ENCODE assay signal across 24 cellular contexts in the genomic region with DNA sequence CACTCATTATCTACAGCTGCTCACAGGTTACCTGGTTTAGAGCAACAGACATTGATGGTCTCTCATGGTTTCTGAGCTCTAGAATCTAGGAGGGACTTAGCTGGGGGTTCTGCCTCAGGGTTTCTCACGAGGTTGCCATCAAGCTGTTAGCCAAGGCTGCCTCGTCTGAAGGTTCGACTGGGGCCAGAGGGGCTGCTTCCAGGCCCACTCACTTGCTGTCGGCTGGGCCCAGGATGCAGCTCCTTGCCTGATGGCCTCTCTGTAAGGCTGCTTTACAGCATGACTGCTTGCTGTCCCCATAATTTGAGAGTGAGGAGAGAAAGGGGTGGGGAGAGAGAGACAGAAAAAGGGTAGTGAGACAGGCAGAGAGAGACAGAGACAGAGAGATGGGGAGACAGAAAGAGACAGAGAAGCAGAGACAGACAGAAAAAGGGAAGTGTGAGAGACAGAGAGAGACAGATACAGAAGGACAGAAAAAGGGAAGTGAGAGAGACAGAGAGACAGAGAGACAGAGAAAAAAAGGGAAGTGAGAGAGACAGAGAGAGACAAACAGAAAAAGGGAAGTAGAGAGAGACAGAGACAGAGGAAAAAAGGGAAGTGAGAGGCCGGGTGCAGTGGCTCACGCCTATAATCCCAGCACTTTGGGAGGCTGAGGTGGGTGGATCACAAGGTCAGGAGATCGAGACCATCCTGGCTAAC.
A peak's percentile ranks its signal among the peaks of the same experiment; 100 is the strongest.
DNase-seq lines count a peak whose midpoint lies in the region; ATAC-seq, FAIRE-seq and TF ChIP-seq lines count a peak whose summit lies in the region.
"Had no signal": no experiment of that assay in that cellular context is flagged by ENCODE, and none has a peak within 500 bp of the region (broad histone marks: within the 10 kb centered on the region; RNA-seq: fewer than 3 reads in every experiment).

No MANE protein-coding gene starts in this region.

- H3K9me3 ChIP-seq in OCI-LY3 (ENCODE audit: insufficient read depth, low read length) (peaks cover 27% of the 10 kb centered on the region), K562 (replicated peaks; ENCODE audit: control insufficient read depth, insufficient read depth, low read depth, low read length) (no peaks in the 10 kb centered on the region)
- H3K9me3 ChIP-seq: A549, suprapubic skin had no signal

- no peak for TF ChIP-seq EP300 in K562 (IDR thresholded peaks at IDR 0.05; ENCODE audit: low read length)

- no peak for FAIRE-seq in K562 (lab: Jason Lieb, UNC)
- FAIRE-seq: A549 had no signal

- no peaks in the 10 kb centered on the region for H3K79me2 ChIP-seq in OCI-LY3 (ENCODE audit: low read length)
- no peaks in the 10 kb centered on the region for H3K79me2 ChIP-seq in K562 (ENCODE audit: control insufficient read depth, insufficient read depth, low read length)

- intact Hi-C loops in K562 (cut with micrococcal nuclease) (no loop called here), Calu3 (cut with micrococcal nuclease; ENCODE audit: unreplicated experiment) (no loop called here)

- H3K4me1 Mint-ChIP-seq in activated T-cell treated with anti-CD3 and anti-CD28 coated beads, Interleukin-2, amount 50 U/mL, for 72 hours (ENCODE audit: low read depth), result no peaks in the 10 kb centered on the region
- peaks cover 21% of the 10 kb centered on the region for H3K4me1 Mint-ChIP-seq in stimulated activated memory B cell treated with anti-CD40 and anti-IgM and Interleukin-4, amounts not matched to agents 10 μg/mL and 1 μg/mL and 100 μg/mL, for 72 hours
- H3K4me1 Mint-ChIP-seq in Calu3 (ENCODE audit: low read depth, unreplicated experiment), result no peaks in the 10 kb centered on the region
- no peaks in the 10 kb centered on the region for H3K4me1 Mint-ChIP-seq in T-helper 2 cell treated with Interferon-gamma antibody and Interleukin-4, amounts not matched to agents 5 μg/mL and 100 μg/mL, for 36 hours (ENCODE audit: low read depth)
- H3K4me1 Mint-ChIP-seq: CD4-positive, CD25-positive, alpha-beta regulatory T cell; central memory CD8-positive, alpha-beta T cell had no signal

- WGBS in K562 (ENCODE audit: insufficient coverage, low coverage, missing lambda C conversion rate), result 2% methylated on average over 6 of the region's 7 CpGs

- peaks cover 6 to 7% of the 10 kb centered on the region in 2 donors for H3K36me3 Mint-ChIP-seq in activated T-cell treated with anti-CD3 and anti-CD28 coated beads, Interleukin-2, amount 50 U/mL, for 72 hours (ENCODE audit: insufficient read depth in 2 of 2)
- H3K36me3 Mint-ChIP-seq in stimulated activated memory B cell treated with anti-CD40 and anti-IgM and Interleukin-4, amounts not matched to agents 10 μg/mL and 1 μg/mL and 100 μg/mL, for 72 hours, result peaks cover 7% of the 10 kb centered on the region
- H3K36me3 Mint-ChIP-seq in Calu3 (ENCODE audit: insufficient read depth, unreplicated experiment), result peaks cover 5% of the 10 kb centered on the region
- no peaks in the 10 kb centered on the region for H3K36me3 Mint-ChIP-seq in T-helper 2 cell treated with Interferon-gamma antibody and Interleukin-4, amounts not matched to agents 5 μg/mL and 100 μg/mL, for 36 hours (ENCODE audit: low read depth)
- H3K36me3 Mint-ChIP-seq: CD4-positive, CD25-positive, alpha-beta regulatory T cell had no signal

- H3K4me3 ChIP-seq in OCI-LY3 (ENCODE audit: low read length) (no peak overlapping the region), K562 (no peak overlapping the region)
- H3K4me3 ChIP-seq: A549, esophagus muscularis mucosa, SJSA1, suprapubic skin had no signal

- TF ChIP-seq POLR2A in K562 (conservative IDR thresholded peaks at IDR 0.05), result no peak

- no peaks in the 10 kb centered on the region for H3K36me3 ChIP-seq in OCI-LY3 (replicated peaks; ENCODE audit: low read depth, low read length)
- H3K36me3 ChIP-seq in K562 (ENCODE audit: control insufficient read depth, insufficient read depth, low read length), result no peaks in the 10 kb centered on the region
- H3K36me3 ChIP-seq: esophagus muscularis mucosa, SJSA1, suprapubic skin had no signal

- TF ChIP-seq RAD21 in K562 (CRISPR knock-in tag; conservative IDR thresholded peaks at IDR 0.05 in 1 of 2, IDR thresholded peaks at IDR 0.05 in 1 of 2), result no peak

- H4K20me1 ChIP-seq in OCI-LY3 (ENCODE audit: insufficient read depth, low read length), result no peaks in the 10 kb centered on the region
- no peaks in the 10 kb centered on the region for H4K20me1 ChIP-seq in K562 (replicated peaks; ENCODE audit: control insufficient read depth, insufficient read depth, low read length)

- ATAC-seq in activated T-cell treated with anti-CD3 and anti-CD28 coated beads, Interleukin-2, amount 50 U/mL, for 72 hours (replicated peaks in 1 of 2), result no peak
- ATAC-seq in K562, result peak; percentile 20
- peak; percentile 12 for ATAC-seq in stimulated activated memory B cell treated with anti-CD40 and anti-IgM and Interleukin-4, amounts not matched to agents 10 μg/mL and 1 μg/mL and 100 μg/mL, for 72 hours
- ATAC-seq: A549, HCT116, PC-3 had no signal

- BruUV-seq in K562 (replicated peaks; lab: Mats Ljungman, UMichigan) (no TSS peak), Calu3 (replicated peaks; lab: Mats Ljungman, UMichigan) (no TSS peak)

- TF ChIP-seq CTCF in OCI-LY3 (IDR thresholded peaks at IDR 0.05; ENCODE audit: low read depth, low read length), result no peak
- TF ChIP-seq CTCF in K562 (IDR thresholded peaks at IDR 0.05 in 2 of 3, conservative IDR thresholded peaks at IDR 0.05 in 1 of 3; ENCODE audit: insufficient read depth in 2 of 3, low read depth in 1 of 3, low read length in 3 of 3), result no peak
- TF ChIP-seq CTCF in Calu3 (IDR thresholded peaks at IDR 0.05; ENCODE audit: unreplicated experiment), result no peak

- no peak overlapping the region for H3K4me3 Mint-ChIP-seq in activated T-cell treated with anti-CD3 and anti-CD28 coated beads, Interleukin-2, amount 50 U/mL, for 72 hours
- peak overlapping the region; percentile 44 for H3K4me3 Mint-ChIP-seq in stimulated activated memory B cell treated with anti-CD40 and anti-IgM and Interleukin-4, amounts not matched to agents 10 μg/mL and 1 μg/mL and 100 μg/mL, for 72 hours
- no peak overlapping the region for H3K4me3 Mint-ChIP-seq in Calu3 (ENCODE audit: low read depth, unreplicated experiment)
- no peak overlapping the region for H3K4me3 Mint-ChIP-seq in T-helper 2 cell treated with Interferon-gamma antibody and Interleukin-4, amounts not matched to agents 5 μg/mL and 100 μg/mL, for 36 hours
- H3K4me3 Mint-ChIP-seq: CD4-positive, CD25-positive, alpha-beta regulatory T cell had no signal

- H3K27me3 ChIP-seq in OCI-LY3 (ENCODE audit: low read depth, low read length), result no peaks in the 10 kb centered on the region
- peaks cover 0 to 27% of the 10 kb centered on the region in 2 experiments; a peak in 2 of 5 replicates for H3K27me3 ChIP-seq in K562 (ENCODE audit: control insufficient read depth in 2 of 2, insufficient read depth in 2 of 2, low read length in 2 of 2)
- H3K27me3 ChIP-seq: SJSA1 had no signal

- in situ Hi-C loops in K562 (cut with MboI), result no loop called here

- H3K9me3 Mint-ChIP-seq in activated T-cell treated with anti-CD3 and anti-CD28 coated beads, Interleukin-2, amount 50 U/mL, for 72 hours, result peaks cover 7 to 9% of the 10 kb centered on the region in 2 donors
- H3K9me3 Mint-ChIP-seq in stimulated activated memory B cell treated with anti-CD40 and anti-IgM and Interleukin-4, amounts not matched to agents 10 μg/mL and 1 μg/mL and 100 μg/mL, for 72 hours, result peaks cover 13% of the 10 kb centered on the region
- peaks cover 7% of the 10 kb centered on the region for H3K9me3 Mint-ChIP-seq in Calu3 (ENCODE audit: low read depth, unreplicated experiment)
- peaks cover 10% of the 10 kb centered on the region for H3K9me3 Mint-ChIP-seq in T-helper 2 cell treated with Interferon-gamma antibody and Interleukin-4, amounts not matched to agents 5 μg/mL and 100 μg/mL, for 36 hours

- POLR2A ChIA-PET in K562 (lab: Yijun Ruan, JAX), result interaction anchor here (0.7 to 1.4 kb wide), 3 partner anchors 20 to 168 kb away, joined by 3 to 4 read pairs (median 4); no protein-coding TSS in a partner anchor

- H3K27me3 Mint-ChIP-seq in activated T-cell treated with anti-CD3 and anti-CD28 coated beads, Interleukin-2, amount 50 U/mL, for 72 hours (ENCODE audit: low read depth), result no peaks in the 10 kb centered on the region
- H3K27me3 Mint-ChIP-seq in stimulated activated memory B cell treated with anti-CD40 and anti-IgM and Interleukin-4, amounts not matched to agents 10 μg/mL and 1 μg/mL and 100 μg/mL, for 72 hours, result no peaks in the 10 kb centered on the region
- peaks cover 14% of the 10 kb centered on the region for H3K27me3 Mint-ChIP-seq in Calu3 (ENCODE audit: unreplicated experiment)
- H3K27me3 Mint-ChIP-seq in T-helper 2 cell treated with Interferon-gamma antibody and Interleukin-4, amounts not matched to agents 5 μg/mL and 100 μg/mL, for 36 hours (ENCODE audit: low read depth), result no peaks in the 10 kb centered on the region
- H3K27me3 Mint-ChIP-seq: CD4-positive, CD25-positive, alpha-beta regulatory T cell had no signal

- CTCF ChIA-PET in K562 (lab: Yijun Ruan, JAX; ENCODE audit: low intra/inter-chr PET ratio) (no interaction called here), Calu3 (lab: Charles Lee) (no interaction called here)

- no peaks in the 10 kb centered on the region for H3K4me1 ChIP-seq in OCI-LY3 (ENCODE audit: low read length)
- H3K4me1 ChIP-seq in K562 (replicated peaks in 1 of 2; ENCODE audit: control insufficient read depth in 2 of 2, insufficient read depth in 2 of 2, low read length in 2 of 2), result peaks cover 0 to 16% of the 10 kb centered on the region in 2 experiments; a peak in 3 of 5 replicates
- H3K4me1 ChIP-seq: A549, esophagus muscularis mucosa, SJSA1, suprapubic skin had no signal

- H3K9ac ChIP-seq in OCI-LY3 (ENCODE audit: low read length) (no peak overlapping the region), K562 (ENCODE audit: insufficient read depth in 1 of 2, low read depth in 2 of 2, low read length in 2 of 2) (no peak overlapping the region)

- no peak overlapping the region for H3K4me2 ChIP-seq in OCI-LY3 (ENCODE audit: low read length)
- H3K4me2 ChIP-seq in K562 (ENCODE audit: insufficient read depth, low read length), result no peak overlapping the region
- H3K4me2 ChIP-seq: A549 had no signal

- DNase-seq in activated T-cell treated with anti-CD3 and anti-CD28 coated beads, Interleukin-2, amount 50 U/mL, for 72 hours, result no peak
- DNase-seq in activated T-cell treated with anti-CD3 and anti-CD28 coated beads, Interleukin-2, amount 50 U/mL, for 48 hours, result no peak
- DNase-seq in K562 (ENCODE audit: extremely low read depth in 1 of 4, low spot score in 3 of 4), result no peak
- DNase-seq in Calu3, result no peak
- no peak for DNase-seq in H4 (ENCODE audit: low spot score)
- DNase-seq in T-helper 2 cell treated with Interferon-gamma antibody and Interleukin-4, amounts not matched to agents 5 μg/mL and 100 μg/mL, for 36 hours (ENCODE audit: low spot score), result no peak
- DNase-seq: activated CD4-positive, alpha-beta T cell treated with anti-CD3 and anti-CD28 coated beads for 48 hours; activated naive CD4-positive, alpha-beta T cell treated with Interleukin-2 at 50 U/mL for 16 hours; aorta; CD4-positive, CD25-positive, alpha-beta regulatory T cell; DMS153; effector CD4-positive, alpha-beta T cell; KG1; NCI-H1105 treated with DMSO at 0.1 percent for 48 hours; NCI-H524 treated with DMSO at 0.1 percent for 48 hours; PC-3 had no signal

- H3K27ac ChIP-seq in OCI-LY3 (ENCODE audit: low read length), result peak overlapping the region; percentile 89
- 0 out of 3 replicates have a peak overlapping the region, but pooled peaks have one; percentile 13 for H3K27ac ChIP-seq in K562 (ENCODE audit: extremely low read depth, low read depth, low read length)
- H3K27ac ChIP-seq: A549, esophagus muscularis mucosa, SJSA1, suprapubic skin had no signal

- H2AFZ ChIP-seq in OCI-LY3 (ENCODE audit: low read depth, low read length), result no peak overlapping the region
- H2AFZ ChIP-seq in K562 (ENCODE audit: low read depth, low read length), result no peak overlapping the region

- no peaks in the 10 kb centered on the region for H3K9me1 ChIP-seq in K562 (ENCODE audit: control insufficient read depth, insufficient read depth, low read length)

- H3K27ac Mint-ChIP-seq in activated T-cell treated with anti-CD3 and anti-CD28 coated beads, Interleukin-2, amount 50 U/mL, for 72 hours, result peak overlapping the region; percentile 54
- H3K27ac Mint-ChIP-seq in stimulated activated memory B cell treated with anti-CD40 and anti-IgM and Interleukin-4, amounts not matched to agents 10 μg/mL and 1 μg/mL and 100 μg/mL, for 72 hours, result peak overlapping the region; percentile 81
- no peak overlapping the region for H3K27ac Mint-ChIP-seq in Calu3 (ENCODE audit: unreplicated experiment)
- no peak overlapping the region for H3K27ac Mint-ChIP-seq in T-helper 2 cell treated with Interferon-gamma antibody and Interleukin-4, amounts not matched to agents 5 μg/mL and 100 μg/mL, for 36 hours

Comparison
In these comparisons a context has a peak if more than half of its experiments do, and no peak if none do; other contexts are left out.
1. ATAC-seq: peak in K562 (single experiment) and stimulated activated memory B cell treated with anti-CD40 and anti-IgM and Interleukin-4, amounts not matched to agents 10 μg/mL and 1 μg/mL and 100 μg/mL, for 72 hours (single experiment); none in activated T-cell treated with anti-CD3 and anti-CD28 coated beads, Interleukin-2, amount 50 U/mL, for 72 hours (0 of 2).
2. H3K27ac Mint-ChIP-seq: peak in activated T-cell treated with anti-CD3 and anti-CD28 coated beads, Interleukin-2, amount 50 U/mL, for 72 hours (single experiment) and stimulated activated memory B cell treated with anti-CD40 and anti-IgM and Interleukin-4, amounts not matched to agents 10 μg/mL and 1 μg/mL and 100 μg/mL, for 72 hours (single experiment); none in Calu3 (single experiment) and T-helper 2 cell treated with Interferon-gamma antibody and Interleukin-4, amounts not matched to agents 5 μg/mL and 100 μg/mL, for 36 hours (single experiment).